Comparison of ENCODE assay signal across 20 cellular contexts in the genomic region with DNA sequence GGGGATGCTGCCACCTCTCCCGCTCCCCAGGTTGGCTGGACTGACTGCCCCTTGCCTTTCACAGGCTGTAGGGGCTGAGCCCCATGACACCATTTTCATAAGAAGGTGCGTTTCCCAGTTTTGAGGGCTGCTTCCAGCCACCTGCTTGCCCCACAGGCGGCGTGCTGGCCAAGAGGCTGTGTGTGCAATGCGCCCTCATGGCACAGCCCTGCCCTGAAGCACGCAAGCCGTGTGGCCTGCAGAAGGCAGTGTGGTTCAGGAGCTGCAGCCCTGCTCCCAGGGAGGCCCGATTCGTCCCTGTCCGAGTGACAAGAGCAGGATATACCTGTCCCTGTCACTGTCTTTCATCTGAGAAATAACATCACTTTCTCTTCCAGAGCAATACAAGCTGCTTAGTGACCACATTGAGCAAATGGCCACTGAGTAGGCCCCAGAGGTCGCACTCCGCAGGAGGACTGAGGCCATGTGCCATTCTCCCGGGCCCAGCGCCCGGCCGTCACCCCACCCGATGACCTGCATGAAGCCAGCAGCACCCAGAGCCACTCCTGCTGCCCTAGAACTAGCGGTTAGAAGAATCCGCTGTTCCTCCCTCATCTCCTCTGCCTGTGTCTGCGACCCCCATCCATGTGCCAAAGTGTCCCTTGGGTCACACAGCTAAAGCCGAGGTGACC. TPM values are rescaled to one million over a fixed set of nuclear protein-coding genes. Genes with fewer than 3 reads are reported as not detected.
DNase-seq lines count a peak whose midpoint lies in the region; ATAC-seq and TF ChIP-seq lines count a peak whose summit lies in the region.
"Had no signal": no experiment of that assay in that cellular context is flagged by ENCODE, and none has a peak within 500 bp of the region (broad histone marks: within the 10 kb centered on the region; RNA-seq: fewer than 3 reads in every experiment).

No MANE protein-coding gene starts in this region.

- H2BK120ac ChIP-seq in IMR-90 (ENCODE audit: low read depth, low read length): no peak overlapping the region
- H2BK120ac ChIP-seq in neuronal stem cell (ENCODE audit: low read depth, low read length): no peak overlapping the region

- H3K4me3 Mint-ChIP-seq in MCF 10A (ENCODE audit: unreplicated experiment): no peak overlapping the region
- H3K4me3 Mint-ChIP-seq in dendritic cell treated with granulocyte-macrophage colony-stimulating factor and Interleukin-4, amounts not matched to agents 40 ng/mL and 50 ng/mL, for 4 days: no peak overlapping the region
- H3K4me3 Mint-ChIP-seq: CD4-positive, alpha-beta T cell; HFFc6 had no signal

- intact Hi-C loops in mammary epithelial cell (cut with micrococcal nuclease) (loop anchor here (2.0 to 5.0 kb wide), 2 partner anchors 101 to 117 kb away; no protein-coding TSS in a partner anchor), MCF 10A (cut with micrococcal nuclease) (loop anchor here (2.0 to 10.0 kb wide), 3 partner anchors 59 to 333 kb away; no protein-coding TSS in a partner anchor), IMR-90 (cut with micrococcal nuclease) (loop anchor here (2.0 to 10.0 kb wide), 2 partner anchors 163 to 333 kb away; no protein-coding TSS in a partner anchor)
- intact Hi-C loops in dendritic cell treated with granulocyte-macrophage colony-stimulating factor and Interleukin-4, amounts not matched to agents 40 ng/mL and 50 ng/mL, for 4 days (cut with micrococcal nuclease): loop anchor here (5.0 to 10.0 kb wide), 4 partner anchors 41 to 333 kb away; a partner anchor contains a TSS

- H3K18ac ChIP-seq in IMR-90 (ENCODE audit: low read depth, low read length) (no peak overlapping the region), neuronal stem cell (ENCODE audit: low read length) (no peak overlapping the region)

- H3K9ac ChIP-seq in mammary epithelial cell (ENCODE audit: insufficient read depth, low read length): no peak overlapping the region
- H3K9ac ChIP-seq in IMR-90 (ENCODE audit: low read depth, low read length): no peak overlapping the region
- H3K9ac ChIP-seq in neuronal stem cell (ENCODE audit: low read depth, low read length, poor library complexity): peak overlapping the region; percentile 34

- H3K4ac ChIP-seq in IMR-90 (ENCODE audit: low read depth, low read length) (no peak overlapping the region), neuronal stem cell (ENCODE audit: low read length) (no peak overlapping the region)

- no peaks in the 10 kb centered on the region for H3K79me2 ChIP-seq in mammary epithelial cell (ENCODE audit: insufficient read depth, low read length)

- H2BK12ac ChIP-seq in neuronal stem cell (ENCODE audit: low read length): no peak overlapping the region

- no peak overlapping the region for H2BK20ac ChIP-seq in IMR-90 (ENCODE audit: low read depth, low read length)

- dilution Hi-C loops in mammary epithelial cell (cut with HindIII; ENCODE audit: low sequenced_read_pairs): no loop called here
- dilution Hi-C loops in IMR-90 (cut with HindIII; ENCODE audit: low sequenced_read_pairs, unreplicated experiment): no loop called here

- no peak overlapping the region for H4K5ac ChIP-seq in IMR-90 (ENCODE audit: low read depth, low read length)

- DNase-seq in mammary epithelial cell (no peak), MCF 10A (ENCODE audit: unreplicated experiment) (no peak), IMR-90 (no peak), neuronal stem cell (ENCODE audit: low spot score) (no peak), NCI-H226 (no peak)
- DNase-seq: ACHN; CD4-positive, alpha-beta T cell; COR-L47; DMS153; DMS79 treated with DMSO at 0.1 percent for 48 hours; EL; GDM1; HCEC 1CT; HFFc6 had no signal

- H4K8ac ChIP-seq in IMR-90 (ENCODE audit: low read depth in 2 of 2, low read length in 2 of 2) (no peak overlapping the region), neuronal stem cell (ENCODE audit: low read depth, low read length) (no peak overlapping the region)

- POLR2A ChIA-PET in MCF 10A (lab: Yijun Ruan, JAX) (interaction anchor here (0.7 to 2.0 kb wide), 2 partner anchors 76 to 138 kb away, joined by 3 to 7 read pairs; a partner anchor contains a TSS), IMR-90 (lab: Charles Lee; ENCODE audit: unreplicated experiment) (no interaction called here)

- WGBS in mammary epithelial cell (ENCODE audit: low coverage, missing lambda C conversion rate): 94% methylated on average over 20 of the region's 21 CpGs
- WGBS in IMR-90 (ENCODE audit: extremely low coverage in 2 of 2, insufficient read length in 1 of 2), 2 experiments: 95% methylated on average over 18 of the region's 21 CpGs; no CpG with 5 or more reads in 1 of the 2 experiments
- WGBS in neuronal stem cell (ENCODE audit: extremely low coverage in 2 of 2, insufficient read length in 2 of 2, insufficient replicate concordance in 1 of 2), 2 donors: no CpG with 5 or more reads among the region's 21 CpGs

- ATAC-seq in IMR-90 (ENCODE audit: low read depth): no peak
- no peak for ATAC-seq in HG02763 (IDR thresholded peaks at IDR 0.05; ENCODE audit: unreplicated experiment)
- ATAC-seq in HG02571 (IDR thresholded peaks at IDR 0.05; ENCODE audit: unreplicated experiment): no peak

- H3K27ac Mint-ChIP-seq in MCF 10A (ENCODE audit: low read depth, unreplicated experiment): no peak overlapping the region
- H3K27ac Mint-ChIP-seq in dendritic cell treated with granulocyte-macrophage colony-stimulating factor and Interleukin-4, amounts not matched to agents 40 ng/mL and 50 ng/mL, for 4 days: peak overlapping the region; percentile 23
- H3K27ac Mint-ChIP-seq: CD4-positive, alpha-beta T cell; HFFc6; IgD-negative memory B cell had no signal

- CTCF ChIA-PET in mammary epithelial cell (lab: Charles Lee; ENCODE audit: low non-redundant PET): no interaction called here
- CTCF ChIA-PET in MCF 10A (lab: Yijun Ruan, JAX): interaction anchor here (1.6 to 2.3 kb wide), 3 partner anchors 76 to 163 kb away, joined by 10 to 17 read pairs (median 14); no protein-coding TSS in a partner anchor
- CTCF ChIA-PET in IMR-90 (lab: Yijun Ruan, JAX): no interaction called here

- no peaks in the 10 kb centered on the region for H4K20me1 ChIP-seq in mammary epithelial cell (ENCODE audit: insufficient read depth, low read length)
- no peaks in the 10 kb centered on the region for H4K20me1 ChIP-seq in IMR-90 (ENCODE audit: insufficient read depth, low read length)

- no peak overlapping the region for H3K23ac ChIP-seq in IMR-90 (ENCODE audit: low read depth, low read length)
- H3K23ac ChIP-seq in neuronal stem cell (ENCODE audit: low read depth, low read length, poor library complexity): no peak overlapping the region

- no peaks in the 10 kb centered on the region for H3K4me1 Mint-ChIP-seq in MCF 10A (ENCODE audit: insufficient read depth, unreplicated experiment)
- H3K4me1 Mint-ChIP-seq in dendritic cell treated with granulocyte-macrophage colony-stimulating factor and Interleukin-4, amounts not matched to agents 40 ng/mL and 50 ng/mL, for 4 days (ENCODE audit: low read depth): peaks cover 50% of the 10 kb centered on the region

- in situ Hi-C loops in mammary epithelial cell (cut with MboI; ENCODE audit: low sequenced_read_pairs in 2 of 2): no loop called here
- in situ Hi-C loops in IMR-90 (cut with MboI; ENCODE audit: low sequenced_read_pairs): no loop called here

- H4K91ac ChIP-seq in IMR-90 (ENCODE audit: insufficient read depth, low read depth, low read length) (no peak overlapping the region), neuronal stem cell (ENCODE audit: low read depth, low read length, poor library complexity) (no peak overlapping the region)

- no peak overlapping the region for H2BK5ac ChIP-seq in IMR-90 (ENCODE audit: low read depth, low read length, poor library complexity, severe bottlenecking)
- peak overlapping the region; percentile 6 for H2BK5ac ChIP-seq in neuronal stem cell (ENCODE audit: low read length)

- H3K9me3 ChIP-seq in mammary epithelial cell (replicated peaks; ENCODE audit: insufficient read depth, low read length) (no peaks in the 10 kb centered on the region), IMR-90 (ENCODE audit: control insufficient read depth, insufficient read depth, low read length) (no peaks in the 10 kb centered on the region), neuronal stem cell (replicated peaks in 1 of 2; ENCODE audit: control insufficient read depth in 2 of 2, insufficient read depth in 1 of 2, low read depth in 1 of 2, low read length in 2 of 2) (no peaks in the 10 kb centered on the region)

- H2AFZ ChIP-seq in mammary epithelial cell (ENCODE audit: low read depth, low read length) (peak overlapping the region; percentile 69), IMR-90 (replicated peaks; ENCODE audit: low read length, poor library complexity) (no peak overlapping the region), neuronal stem cell (ENCODE audit: low read length) (no peak overlapping the region)

- TF ChIP-seq POLR2A in IMR-90 (IDR thresholded peaks at IDR 0.05; ENCODE audit: low read depth, low read length): no peak

- H3K79me1 ChIP-seq in IMR-90 (ENCODE audit: low read depth in 1 of 2, low read length in 2 of 2) (no peaks in the 10 kb centered on the region), neuronal stem cell (ENCODE audit: low read depth, low read length) (no peaks in the 10 kb centered on the region)

- H3K27me3 Mint-ChIP-seq in MCF 10A (ENCODE audit: insufficient read depth, unreplicated experiment): no peaks in the 10 kb centered on the region
- H3K27me3 Mint-ChIP-seq in dendritic cell treated with granulocyte-macrophage colony-stimulating factor and Interleukin-4, amounts not matched to agents 40 ng/mL and 50 ng/mL, for 4 days: peaks cover 2% of the 10 kb centered on the region
- H3K27me3 Mint-ChIP-seq: CD4-positive, alpha-beta T cell had no signal

- H2AK9ac ChIP-seq in IMR-90 (replicated peaks; ENCODE audit: low read depth, low read length, poor library complexity): peak overlapping the region; percentile 44

- TF ChIP-seq RAD21 in IMR-90 (IDR thresholded peaks at IDR 0.05; ENCODE audit: low read length): no peak

- no peak overlapping the region for H3K4me2 ChIP-seq in mammary epithelial cell (ENCODE audit: insufficient read depth, low read depth, low read length)
- H3K4me2 ChIP-seq in IMR-90 (ENCODE audit: low read depth, low read length): no peak overlapping the region
- H3K4me2 ChIP-seq in neuronal stem cell (ENCODE audit: insufficient read depth, low read length, poor library complexity, severe bottlenecking): no peak overlapping the region

- H3K27me3 ChIP-seq in mammary epithelial cell (ENCODE audit: insufficient read depth, low read length): no peaks in the 10 kb centered on the region
- no peaks in the 10 kb centered on the region for H3K27me3 ChIP-seq in IMR-90 (ENCODE audit: control insufficient read depth, insufficient read depth, low read length)
- H3K27me3 ChIP-seq in neuronal stem cell (ENCODE audit: control insufficient read depth in 3 of 3, insufficient read depth in 3 of 3, low read depth in 1 of 3, low read length in 3 of 3): peaks cover 0 to 4% (median 0%) of the 10 kb centered on the region in 3 experiments

- H3K4me3 ChIP-seq in mammary epithelial cell (replicated peaks in 1 of 3; ENCODE audit: insufficient read depth in 1 of 3, low read depth in 2 of 3, low read length in 3 of 3) (no peak overlapping the region), IMR-90 (ENCODE audit: insufficient read depth, low read depth, low read length) (no peak overlapping the region), neuronal stem cell (ENCODE audit: low read length in 2 of 2) (peak overlapping the region in 1 of 2 donors; percentile 17)

- H3K36me3 Mint-ChIP-seq in MCF 10A (ENCODE audit: insufficient read depth, unreplicated experiment): peaks cover 4% of the 10 kb centered on the region
- H3K36me3 Mint-ChIP-seq in dendritic cell treated with granulocyte-macrophage colony-stimulating factor and Interleukin-4, amounts not matched to agents 40 ng/mL and 50 ng/mL, for 4 days (ENCODE audit: low read depth): peaks cover 60% of the 10 kb centered on the region
- H3K36me3 Mint-ChIP-seq: IgD-negative memory B cell had no signal

- H2BK15ac ChIP-seq in IMR-90 (ENCODE audit: low read depth, low read length) (no peak overlapping the region), neuronal stem cell (ENCODE audit: low read length) (peak overlapping the region; percentile 28)

- no TSS peak for BruUV-seq in mammary epithelial cell (replicated peaks; lab: Mats Ljungman, UMichigan)
- BruUV-seq in MCF 10A (replicated peaks; lab: Mats Ljungman, UMichigan): no TSS peak
- no TSS peak for BruUV-seq in IMR-90 (replicated peaks; lab: Mats Ljungman, UMichigan)

- H3K4me1 ChIP-seq in mammary epithelial cell (ENCODE audit: insufficient read depth, low read length) (peaks cover 26% of the 10 kb centered on the region), IMR-90 (ENCODE audit: control insufficient read depth, insufficient read depth, low read length) (peaks cover 2% of the 10 kb centered on the region; the same call in 1 of the 2 replicates), neuronal stem cell (ENCODE audit: control insufficient read depth in 2 of 2, insufficient read depth in 1 of 2, low read depth in 1 of 2, low read length in 2 of 2) (peaks cover 9 to 34% of the 10 kb centered on the region in 2 donors)

- H2AK5ac ChIP-seq in IMR-90 (ENCODE audit: low read depth, low read length): no peak overlapping the region
- H2AK5ac ChIP-seq in neuronal stem cell (ENCODE audit: low read depth, low read length): peak overlapping the region; percentile 26

- H3K9me3 Mint-ChIP-seq in MCF 10A (ENCODE audit: unreplicated experiment): no peaks in the 10 kb centered on the region
- H3K9me3 Mint-ChIP-seq in dendritic cell treated with granulocyte-macrophage colony-stimulating factor and Interleukin-4, amounts not matched to agents 40 ng/mL and 50 ng/mL, for 4 days: no peaks in the 10 kb centered on the region
- H3K9me3 Mint-ChIP-seq: CD4-positive, alpha-beta T cell; HFFc6; IgD-negative memory B cell had no signal

- TF ChIP-seq CTCF in mammary epithelial cell (conservative IDR thresholded peaks at IDR 0.05 in 1 of 2, IDR thresholded peaks at IDR 0.05 in 1 of 2; ENCODE audit: extremely low read depth in 1 of 2, insufficient read depth in 1 of 2, low read depth in 1 of 2, low read length in 2 of 2): no peak
- no peak for TF ChIP-seq CTCF in MCF 10A (IDR thresholded peaks at IDR 0.05; ENCODE audit: unreplicated experiment)
- TF ChIP-seq CTCF in IMR-90 (conservative IDR thresholded peaks at IDR 0.05; ENCODE audit: low read depth, low read length): no peak

- H3K14ac ChIP-seq in IMR-90 (replicated peaks; ENCODE audit: low read depth, low read length): no peak overlapping the region
- no peak overlapping the region for H3K14ac ChIP-seq in neuronal stem cell (ENCODE audit: low read length)

- no peak overlapping the region for H3K56ac ChIP-seq in IMR-90 (ENCODE audit: extremely low read depth, insufficient read depth, low read length)

- H3K36me3 ChIP-seq in mammary epithelial cell (ENCODE audit: insufficient read depth, low read length): no peaks in the 10 kb centered on the region
- peaks cover 2% of the 10 kb centered on the region; the same call in 1 of the 2 replicates for H3K36me3 ChIP-seq in IMR-90 (ENCODE audit: control insufficient read depth, insufficient read depth, low read length)
- H3K36me3 ChIP-seq in neuronal stem cell (replicated peaks in 1 of 2; ENCODE audit: control insufficient read depth in 2 of 2, insufficient read depth in 2 of 2, low read length in 2 of 2): no peaks in the 10 kb centered on the region

- H3K9me1 ChIP-seq in IMR-90 (ENCODE audit: insufficient read depth, low read length): no peaks in the 10 kb centered on the region

- H3K27ac ChIP-seq in mammary epithelial cell (ENCODE audit: insufficient read depth, low read depth, low read length) (no peak overlapping the region), IMR-90 (ENCODE audit: insufficient read depth, low read length) (no peak overlapping the region), neuronal stem cell (replicated peaks; ENCODE audit: low read length) (no peak overlapping the region)

RNA-seq across cellular contexts. Expression of a gene that starts 24.2 kb away (rescaled TPM):
- total RNA-seq in mammary epithelial cell (not detected), MCF 10A (2022) (not detected in 2 replicates), IMR-90 (2012; rRNA removed) (0.18 TPM in 1 of 2 replicates, not detected in the other)
- polyA plus RNA-seq in mammary epithelial cell (not detected), IMR-90 (2012; rRNA removed) (0.16 and 0.24 TPM in 2 replicates)
- not detected for polyA minus RNA-seq in mammary epithelial cell
- not detected in 2 replicates for polyA plus RNA-seq in IMR-90 (2012; cell fraction: cytosol; rRNA removed)
- polyA plus RNA-seq in IMR-90 (2012; cell fraction: nucleus; rRNA removed; ENCODE audit: low replicate concordance): 2.0 and 3.7 TPM in 2 replicates
- polyA plus RNA-seq in neuronal stem cell (2013, experiment 1 of 2): 0.45 TPM
- polyA plus RNA-seq in neuronal stem cell (2013, experiment 2 of 2): 0.51 TPM
- total RNA-seq: A172; CD4-positive, alpha-beta T cell; H4; HFFc6 had no signal
- polyA plus RNA-seq: IgD-negative memory B cell had no signal
